8 cellular contexts compared by ENCODE assay signal in genomic region chr1:39205781-39206464, GRCh38. TPM values are rescaled to one million over a fixed set of nuclear protein-coding genes. Genes with fewer than 3 reads are reported as not detected.
DNase-seq lines count a peak whose midpoint lies in the region; ATAC-seq, FAIRE-seq and TF ChIP-seq lines count a peak whose summit lies in the region.

No MANE protein-coding gene starts in this region.

- no peak overlapping the region for H2AFZ ChIP-seq in GM12878 (ENCODE audit: control insufficient read depth, low read depth, low read length)
- H2AFZ ChIP-seq in mesenchymal stem cell (ENCODE audit: low read depth, low read length) = no peak overlapping the region
- no peak overlapping the region for H2AFZ ChIP-seq in H9 (ENCODE audit: low read length)

- H3K23me2 ChIP-seq in H9 (ENCODE audit: insufficient read length, low read depth, low read length, poor library complexity, severe bottlenecking) = no peaks in the 10 kb centered on the region

- RAD21 ChIA-PET in GM12878 (lab: Charles Lee; ENCODE audit: unreplicated experiment) = interaction anchor here (1.0 to 5.9 kb wide), 8 partner anchors 10 to 103 kb away, joined by 3 to 66 read pairs (median 7); no protein-coding TSS in a partner anchor

- H4K91ac ChIP-seq in mesenchymal stem cell (ENCODE audit: low read length) = no peak overlapping the region
- H4K91ac ChIP-seq in H9 (ENCODE audit: insufficient read length, low read depth, low read length) = no peak overlapping the region

- H3K23ac ChIP-seq in mesenchymal stem cell (ENCODE audit: low read length in 2 of 2) = no peak overlapping the region
- H3K23ac ChIP-seq in H9 (ENCODE audit: insufficient read length, low read depth, low read length) = no peak overlapping the region

- H3K79me1 ChIP-seq in mesenchymal stem cell (replicated peaks; ENCODE audit: low read length, poor library complexity, severe bottlenecking) (no peaks in the 10 kb centered on the region), H9 (ENCODE audit: insufficient read depth, low read depth, low read length, poor library complexity, severe bottlenecking) (no peaks in the 10 kb centered on the region)

- H2BK120ac ChIP-seq in mesenchymal stem cell (ENCODE audit: low read depth, low read length) (no peak overlapping the region), H9 (ENCODE audit: low read depth, low read length, poor library complexity, severe bottlenecking) (no peak overlapping the region)

- H3K4me3 ChIP-seq in GM12878 (peak overlapping the region; percentile 67), mesenchymal stem cell (ENCODE audit: insufficient read depth in 1 of 2, low read depth in 1 of 2, low read length in 2 of 2) (peak overlapping the region in 1 of 2 experiments; percentile 78), thymus (ENCODE audit: low read length) (peak overlapping the region; percentile 36)

- H3K18ac ChIP-seq in mesenchymal stem cell (ENCODE audit: low read depth in 1 of 2, low read length in 2 of 2) (no peak overlapping the region), H9 (ENCODE audit: insufficient read length, low read depth, low read length) (no peak overlapping the region)

- no peak overlapping the region for H4K5ac ChIP-seq in H9 (ENCODE audit: insufficient read length, low read depth, low read length)

- no peaks in the 10 kb centered on the region for H3K9me3 ChIP-seq in GM12878 (replicated peaks; ENCODE audit: control insufficient read depth, insufficient read depth, low read length)
- H3K9me3 ChIP-seq in mesenchymal stem cell (ENCODE audit: control insufficient read depth, low read length) = no peaks in the 10 kb centered on the region
- no peaks in the 10 kb centered on the region for H3K9me3 ChIP-seq in thymus (ENCODE audit: control insufficient read depth)
- H3K9me3 ChIP-seq in H9 (ENCODE audit: control insufficient read depth, low read depth, low read length) = no peaks in the 10 kb centered on the region

- in situ Hi-C loops in GM12878 (cut with MboI) = no loop called here

- no peak overlapping the region for H3K56ac ChIP-seq in H9 (ENCODE audit: insufficient read length, low read depth, low read length)

- intact Hi-C loops in GM12878 (cut with micrococcal nuclease; ENCODE audit: unreplicated experiment) = no loop called here

- peak overlapping the region; percentile 83 for H3K27ac ChIP-seq in GM12878 (ENCODE audit: control insufficient read depth, insufficient read depth)
- H3K27ac ChIP-seq in mesenchymal stem cell (ENCODE audit: low read length, poor library complexity, severe bottlenecking) = peak overlapping the region; percentile 91
- peak overlapping the region; percentile 76 for H3K27ac ChIP-seq in thymus (ENCODE audit: low read depth)
- H3K27ac ChIP-seq in H9 (ENCODE audit: insufficient read length, low read depth, low read length) = no peak overlapping the region

- POLR2A ChIA-PET in GM12878 (lab: Charles Lee) = interaction anchor here (1.1 to 3.8 kb wide), 8 partner anchors 8 to 182 kb away, joined by 3 to 53 read pairs (median 4); no protein-coding TSS in a partner anchor

- peaks cover 42% of the 10 kb centered on the region for H3K79me2 ChIP-seq in GM12878 (ENCODE audit: control insufficient read depth, insufficient read depth, low read length)
- H3K79me2 ChIP-seq in H9 (ENCODE audit: insufficient read depth, low read length) = peaks cover 17% of the 10 kb centered on the region; the same call in 1 of the 2 replicates

- H3K4me1 ChIP-seq in GM12878 (ENCODE audit: control insufficient read depth, insufficient read depth, low read length) = peaks cover 12% of the 10 kb centered on the region
- H3K4me1 ChIP-seq in mesenchymal stem cell (ENCODE audit: control insufficient read depth, insufficient read depth, low read depth, low read length) = peaks cover 10% of the 10 kb centered on the region
- H3K4me1 ChIP-seq in thymus (ENCODE audit: control insufficient read depth, insufficient read depth, low read length) = peaks cover 14% of the 10 kb centered on the region
- H3K4me1 ChIP-seq in H9 (ENCODE audit: insufficient read depth, low read length) = peaks cover 8% of the 10 kb centered on the region

- H3K14ac ChIP-seq in mesenchymal stem cell (ENCODE audit: low read length in 2 of 2) (no peak overlapping the region), H9 (ENCODE audit: insufficient read depth, low read length) (no peak overlapping the region)

- H3K4ac ChIP-seq in mesenchymal stem cell (ENCODE audit: low read depth in 1 of 2, low read length in 2 of 2) = no peak overlapping the region
- H3K4ac ChIP-seq in H9 (ENCODE audit: low read depth, low read length) = no peak overlapping the region

- H4K20me1 ChIP-seq in GM12878 (ENCODE audit: control insufficient read depth, insufficient read depth) = no peaks in the 10 kb centered on the region
- no peaks in the 10 kb centered on the region for H4K20me1 ChIP-seq in H9 (ENCODE audit: control insufficient read depth, insufficient read depth, insufficient read length)

- BruUV-seq in GM12878 (replicated peaks; lab: Mats Ljungman, UMichigan) = no TSS peak

- H3K27me3 ChIP-seq in GM12878 (replicated peaks in 1 of 2; ENCODE audit: control insufficient read depth in 2 of 2, insufficient read depth in 2 of 2, low read length in 1 of 2) (no peaks in the 10 kb centered on the region), mesenchymal stem cell (ENCODE audit: control insufficient read depth in 1 of 2, insufficient read depth in 1 of 2, low read length in 2 of 2) (no peaks in the 10 kb centered on the region), thymus (ENCODE audit: control insufficient read depth, insufficient read depth) (no peaks in the 10 kb centered on the region), H9 (ENCODE audit: insufficient read depth, low read length) (no peaks in the 10 kb centered on the region)

- H4K8ac ChIP-seq in mesenchymal stem cell (ENCODE audit: low read length) (no peak overlapping the region), H9 (replicated peaks; ENCODE audit: insufficient read length, low read depth, low read length) (no peak overlapping the region)

- no peak for DNase-seq in activated CD8-positive, alpha-beta memory T cell treated with anti-CD3 and anti-CD28 coated beads, Interleukin-2, amount 10 ng/mL, durations not matched to agents 7 days and 5 days
- DNase-seq in activated CD8-positive, alpha-beta memory T cell treated with anti-CD3 and anti-CD28 coated beads, Interleukin-2, amount 50 U/mL, for 48 hours = no peak
- DNase-seq in GM12878 (ENCODE audit: low read depth, low spot score) (no peak), mesenchymal stem cell (no peak), H9 (no peak), DMS153 treated with DMSO at 0.1 percent for 48 hours (lab: John Stamatoyannopoulos, UW; ENCODE audit: unreplicated experiment) (no peak)

- no peak for TF ChIP-seq POLR2A in GM12878 (IDR thresholded peaks at IDR 0.05; ENCODE audit: low read depth, low read length)

- H3K9ac ChIP-seq in GM12878 (ENCODE audit: control insufficient read depth, insufficient read depth, low read length) (peak overlapping the region; percentile 74), mesenchymal stem cell (ENCODE audit: low read length) (peak overlapping the region; percentile 94), H9 (ENCODE audit: extremely low read depth, insufficient read length, low read length) (no peak overlapping the region)

- H3K27me3 Mint-ChIP-seq in activated CD8-positive, alpha-beta memory T cell treated with anti-CD3 and anti-CD28 coated beads, Interleukin-2, amount 10 ng/mL, durations not matched to agents 7 days and 5 days = no peaks in the 10 kb centered on the region
- no peaks in the 10 kb centered on the region; the same call in 1 of the 2 replicates for H3K27me3 Mint-ChIP-seq in H9 (ENCODE audit: low read depth)

- no peak overlapping the region for H2BK5ac ChIP-seq in mesenchymal stem cell (ENCODE audit: low read depth, low read length, poor library complexity, severe bottlenecking)
- H2BK5ac ChIP-seq in H9 (ENCODE audit: insufficient read length, low read length) = no peak overlapping the region

- peak overlapping the region; percentile 100 for H3K4me2 ChIP-seq in GM12878 (ENCODE audit: control insufficient read depth, insufficient read depth)
- H3K4me2 ChIP-seq in mesenchymal stem cell (ENCODE audit: low read length, poor library complexity, severe bottlenecking) = peak overlapping the region; percentile 86
- no peak overlapping the region for H3K4me2 ChIP-seq in H9 (ENCODE audit: insufficient read depth, insufficient read length, low read length)

- CTCF ChIA-PET in activated CD8-positive, alpha-beta memory T cell treated with anti-CD3 and anti-CD28 coated beads, Interleukin-2, amount 10 ng/mL, durations not matched to agents 7 days and 5 days (lab: Charles Lee) = interaction anchor here (0.6 to 7.4 kb wide), 10 partner anchors 10 to 140 kb away, joined by 3 to 153 read pairs (median 4); no protein-coding TSS in a partner anchor
- CTCF ChIA-PET in GM12878 (lab: Yijun Ruan, JAX) = interaction anchor here (0.7 to 8.9 kb wide), 11 partner anchors 8 to 107 kb away, joined by 3 to 105 read pairs (median 5); no protein-coding TSS in a partner anchor

- no peaks in the 10 kb centered on the region for H3K36me3 ChIP-seq in GM12878 (ENCODE audit: control insufficient read depth in 2 of 2, insufficient read depth in 2 of 2, low read length in 1 of 2)
- peaks cover 3% of the 10 kb centered on the region in 2 experiments for H3K36me3 ChIP-seq in mesenchymal stem cell (ENCODE audit: control insufficient read depth in 1 of 2, insufficient read depth in 2 of 2, low read depth in 1 of 2, low read length in 2 of 2)
- H3K36me3 ChIP-seq in thymus (ENCODE audit: control insufficient read depth, insufficient read depth) = no peaks in the 10 kb centered on the region

- no peaks in the 10 kb centered on the region for H3K9me3 Mint-ChIP-seq in activated CD8-positive, alpha-beta memory T cell treated with anti-CD3 and anti-CD28 coated beads, Interleukin-2, amount 10 ng/mL, durations not matched to agents 7 days and 5 days (ENCODE audit: low read depth)
- no peaks in the 10 kb centered on the region; a peak in 1 of 5 replicates for H3K9me3 Mint-ChIP-seq in H9

- H2BK15ac ChIP-seq in mesenchymal stem cell (ENCODE audit: low read depth, poor library complexity, severe bottlenecking) (no peak overlapping the region), H9 (ENCODE audit: low read depth, low read length) (no peak overlapping the region)

- SMC1A ChIA-PET in GM12878 (lab: Charles Lee; ENCODE audit: uncharacterized antibody, unreplicated experiment) = interaction anchor here (0.9 to 6.5 kb wide), 14 partner anchors 7 to 107 kb away, joined by 3 to 86 read pairs (median 5); no protein-coding TSS in a partner anchor

- H3T11ph ChIP-seq in H9 (ENCODE audit: low read length) = no peak overlapping the region

- no peak overlapping the region for H2BK20ac ChIP-seq in H9 (ENCODE audit: low read depth, low read length, poor library complexity, severe bottlenecking)

- WGBS in GM12878 (ENCODE audit: insufficient coverage, insufficient replicate concordance, low lambda C conversion rate, missing lambda C conversion rate) = 50% methylated on average over 3 of the region's 3 CpGs
- WGBS in mesenchymal stem cell = 60% methylated on average over 1 of the region's 3 CpGs
- 4% methylated on average over 3 of the region's 3 CpGs for WGBS in thymus
- WGBS in H9 (ENCODE audit: extremely low coverage, insufficient read length, low lambda C conversion rate) = no CpG with 5 or more reads among the region's 3 CpGs

- H2BK12ac ChIP-seq in mesenchymal stem cell (ENCODE audit: low read length in 2 of 2) = no peak overlapping the region
- H2BK12ac ChIP-seq in H9 (ENCODE audit: insufficient read length, low read depth, low read length) = no peak overlapping the region

- TF ChIP-seq EP300 in GM12878 (IDR thresholded peaks at IDR 0.05; ENCODE audit: borderline replicate concordance in 1 of 2, control insufficient read depth in 1 of 2, low read depth in 2 of 2, low read length in 2 of 2) = no peak

- ATAC-seq in activated CD8-positive, alpha-beta memory T cell treated with anti-CD3 and anti-CD28 coated beads, Interleukin-2, amount 10 ng/mL, durations not matched to agents 7 days and 5 days = no peak
- ATAC-seq in GM12878 = peak; percentile 34; the same call in 2 of the 3 replicates
- ATAC-seq in HG03280 (IDR thresholded peaks at IDR 0.05; ENCODE audit: unreplicated experiment) = no peak

- TF ChIP-seq CTCF in GM12878 (IDR thresholded peaks at IDR 0.05 in 2 of 3, conservative IDR thresholded peaks at IDR 0.05 in 1 of 3; ENCODE audit: control insufficient read depth in 2 of 3, extremely low read depth in 1 of 3, insufficient read depth in 1 of 3, low read depth in 3 of 3, low read length in 3 of 3) (no peak), H9 (conservative IDR thresholded peaks at IDR 0.05) (no peak)

- peaks cover 30% of the 10 kb centered on the region for H3K36me3 Mint-ChIP-seq in activated CD8-positive, alpha-beta memory T cell treated with anti-CD3 and anti-CD28 coated beads, Interleukin-2, amount 10 ng/mL, durations not matched to agents 7 days and 5 days
- peaks cover 0 to 3% (median 2%) of the 10 kb centered on the region in 3 experiments; a peak in 1 of 7 replicates for H3K36me3 Mint-ChIP-seq in H9 (ENCODE audit: insufficient read depth in 1 of 3, low read depth in 3 of 3)

- H3K4me3 Mint-ChIP-seq in activated CD8-positive, alpha-beta memory T cell treated with anti-CD3 and anti-CD28 coated beads, Interleukin-2, amount 10 ng/mL, durations not matched to agents 7 days and 5 days = peak overlapping the region; percentile 89
- H3K4me3 Mint-ChIP-seq in H9 = no peak overlapping the region

- no peak for FAIRE-seq in GM12878 (lab: Jason Lieb, UNC)

- H3K4me1 Mint-ChIP-seq in activated CD8-positive, alpha-beta memory T cell treated with anti-CD3 and anti-CD28 coated beads, Interleukin-2, amount 10 ng/mL, durations not matched to agents 7 days and 5 days = peaks cover 45% of the 10 kb centered on the region
- peaks cover 20 to 30% of the 10 kb centered on the region in 2 experiments for H3K4me1 Mint-ChIP-seq in H9

- H3K27ac Mint-ChIP-seq in activated CD8-positive, alpha-beta memory T cell treated with anti-CD3 and anti-CD28 coated beads, Interleukin-2, amount 10 ng/mL, durations not matched to agents 7 days and 5 days = peak overlapping the region; percentile 100
- H3K27ac Mint-ChIP-seq in H9 = no peak overlapping the region

- H2AK5ac ChIP-seq in mesenchymal stem cell (ENCODE audit: low read length, severe bottlenecking) (no peak overlapping the region), H9 (ENCODE audit: insufficient read length, low read length) (no peak overlapping the region)

- TF ChIP-seq RAD21 in GM12878 (IDR thresholded peaks at IDR 0.05; ENCODE audit: insufficient read depth, low read depth, low read length) = no peak

RNA-seq across cellular contexts. Expression of gene MACF1, which starts 1.4 kb away (rescaled TPM):
- 100 to 1,000 TPM; 319 to 488 TPM for total RNA-seq in activated CD8-positive, alpha-beta memory T cell treated with anti-CD3 and anti-CD28 coated beads, Interleukin-2, amount 10 ng/mL, durations not matched to agents 7 days and 5 days
- 1,323 and 1,410 TPM in 2 replicates for total RNA-seq in GM12878 (2013; cell fraction: nucleolus; rRNA removed)
- 175 and 184 TPM in 2 replicates for total RNA-seq in GM12878 (2014; rRNA removed)
- total RNA-seq in GM12878 (2014; rRNA removed; fragmentation: Illumina TruSeq; extraction: Trizol) = 173 and 184 TPM in 2 replicates
- 192 and 201 TPM in 2 replicates for total RNA-seq in GM12878 (2021)
- 51.2 TPM for polyA plus RNA-seq in GM12878 (2011; ENCODE audit: low read depth)
- polyA plus RNA-seq in GM12878 (2011; rRNA removed) = 49.5 and 55.6 TPM in 2 replicates
- 27.5 and 30.2 TPM in 2 replicates for polyA plus RNA-seq in GM12878 (2011; cell fraction: cytosol; rRNA removed)
- polyA plus RNA-seq in GM12878 (2011; cell fraction: nucleus; rRNA removed) = 209 and 235 TPM in 2 replicates
- 68.9 and 74.7 TPM in 2 replicates for polyA plus RNA-seq in GM12878 (2012)
- 115 and 138 TPM in 2 replicates for polyA plus RNA-seq in GM12878 (2014; fragmentation: Illumina TruSeq; extraction: Trizol)
- polyA plus RNA-seq in GM12878 (2014; fragmentation: Nextera tagmentation; extraction: Ambion mirVana) = 10 to 100 TPM; 15.5 to 25.1 TPM
- polyA plus RNA-seq in GM12878 (2014; rRNA removed) = 84.8 and 89.8 TPM in 2 replicates
- 10 to 100 TPM; 55.7 to 64.0 TPM for polyA plus RNA-seq in GM12878 (2016; fragmentation: Nextera tagmentation; extraction: Ambion mirVana)
- 281 and 359 TPM in 2 replicates for polyA minus RNA-seq in GM12878 (2011; rRNA and poly(A)+ RNA removed)
- polyA minus RNA-seq in GM12878 (2011; cell fraction: cytosol; rRNA and poly(A)+ RNA removed) = 55.2 and 61.2 TPM in 2 replicates
- polyA minus RNA-seq in GM12878 (2011; cell fraction: nucleus; rRNA and poly(A)+ RNA removed) = 400 and 552 TPM in 2 replicates
- polyA plus RNA-seq in mesenchymal stem cell (2013, experiment 1 of 2) = 94.0 TPM
- 86.1 TPM for polyA plus RNA-seq in mesenchymal stem cell (2013, experiment 2 of 2)
- polyA plus RNA-seq in thymus = 124 TPM
- 172 and 190 TPM in 2 replicates for total RNA-seq in H9 (2021)
